Comparison of ENCODE assay signal across 8 cellular contexts in genomic region chr22:36328635-36329216, GRCh38. TPM values are rescaled to one million over a fixed set of nuclear protein-coding genes. Genes with fewer than 3 reads are reported as not detected.
A peak's percentile ranks its signal among the peaks of the same experiment; 100 is the strongest.
DNase-seq lines count a peak whose midpoint lies in the region; ATAC-seq and TF ChIP-seq lines count a peak whose summit lies in the region.

No MANE protein-coding gene starts in this region.

- H3K4me1 Mint-ChIP-seq in stimulated activated naive B cell treated with anti-CD40 and anti-IgM and Interleukin-4, amounts not matched to agents 10 μg/mL and 1 μg/mL and 100 μg/mL, for 72 hours = peaks cover 59 to 66% of the 10 kb centered on the region in 2 donors

- intact Hi-C loops in left lung (cut with DNase I) = loop anchor here (10.0 kb wide), 1 partner anchor 136 kb away; no protein-coding TSS in a partner anchor

- H3K9me3 ChIP-seq in left lung = no peaks in the 10 kb centered on the region

- TF ChIP-seq CTCF in cardiac fibroblast (IDR thresholded peaks at IDR 0.05; ENCODE audit: low read depth, low read length) = no peak
- no peak for TF ChIP-seq CTCF in left lung (IDR thresholded peaks at IDR 0.05)

- ATAC-seq in left lung (peak; percentile 3), GM18505 (IDR thresholded peaks at IDR 0.05; ENCODE audit: unreplicated experiment) (no peak), GM18909 (IDR thresholded peaks at IDR 0.05; ENCODE audit: poor library complexity, unreplicated experiment) (no peak), HG03469 (IDR thresholded peaks at IDR 0.05; ENCODE audit: unreplicated experiment) (no peak)
- peak; percentile 68 to 69 for ATAC-seq in stimulated activated naive B cell treated with anti-CD40 and anti-IgM and Interleukin-4, amounts not matched to agents 10 μg/mL and 1 μg/mL and 100 μg/mL, for 72 hours (replicated peaks)

- no peak for TF ChIP-seq POLR2A in GM18505 (IDR thresholded peaks at IDR 0.05; ENCODE audit: borderline replicate concordance, extremely low read depth, insufficient read depth, insufficient read length)

- H3K27ac ChIP-seq in left lung = peak overlapping the region; percentile 90 to 94

- H3K9me3 Mint-ChIP-seq in stimulated activated naive B cell treated with anti-CD40 and anti-IgM and Interleukin-4, amounts not matched to agents 10 μg/mL and 1 μg/mL and 100 μg/mL, for 72 hours = no peaks in the 10 kb centered on the region

- peak; percentile 50 for DNase-seq in GM04503 (ENCODE audit: low read depth)
- DNase-seq in RKO (ENCODE audit: low spot score) = peak; percentile 27
- peak; percentile 79 to 97 for DNase-seq in cardiac fibroblast (ENCODE audit: low read depth in 2 of 2)
- DNase-seq in left lung = peak in 1 of 2 donors; percentile 57
- peak; percentile 80 for DNase-seq in stimulated activated naive B cell treated with anti-CD40 and anti-IgM and Interleukin-4, amounts not matched to agents 10 μg/mL and 1 μg/mL and 100 μg/mL, for 72 hours

- H3K27ac Mint-ChIP-seq in stimulated activated naive B cell treated with anti-CD40 and anti-IgM and Interleukin-4, amounts not matched to agents 10 μg/mL and 1 μg/mL and 100 μg/mL, for 72 hours = peak overlapping the region; percentile 100

- H3K4me3 ChIP-seq in cardiac fibroblast (replicated peaks in 1 of 2; ENCODE audit: low read depth in 2 of 2, low read length in 2 of 2) = no peak overlapping the region
- H3K4me3 ChIP-seq in left lung = peak overlapping the region in 1 of 2 donors; percentile 3

- H3K27me3 Mint-ChIP-seq in stimulated activated naive B cell treated with anti-CD40 and anti-IgM and Interleukin-4, amounts not matched to agents 10 μg/mL and 1 μg/mL and 100 μg/mL, for 72 hours = no peaks in the 10 kb centered on the region

- peak overlapping the region; percentile 78 to 84 for H3K4me3 Mint-ChIP-seq in stimulated activated naive B cell treated with anti-CD40 and anti-IgM and Interleukin-4, amounts not matched to agents 10 μg/mL and 1 μg/mL and 100 μg/mL, for 72 hours

- no peaks in the 10 kb centered on the region for H3K27me3 ChIP-seq in left lung

- H3K36me3 Mint-ChIP-seq in stimulated activated naive B cell treated with anti-CD40 and anti-IgM and Interleukin-4, amounts not matched to agents 10 μg/mL and 1 μg/mL and 100 μg/mL, for 72 hours = peaks cover 77 to 80% of the 10 kb centered on the region in 2 donors

- H3K4me1 ChIP-seq in left lung = peaks cover 84 to 100% of the 10 kb centered on the region in 2 donors

- H3K36me3 ChIP-seq in left lung = peaks cover 3 to 69% of the 10 kb centered on the region in 2 donors

RNA-seq across cellular contexts. Expression of gene MYH9, which starts 59.0 kb away (rescaled TPM):
- total RNA-seq in left lung = 100 to 1,000 TPM; 754 to 761 TPM

Comparison
In these comparisons a context has a peak if more than half of its experiments do, and no peak if none do; other contexts are left out.
1. ATAC-seq: peak in left lung (single experiment) and stimulated activated naive B cell treated with anti-CD40 and anti-IgM and Interleukin-4, amounts not matched to agents 10 μg/mL and 1 μg/mL and 100 μg/mL, for 72 hours (2 of 2); none in GM18505 (single experiment), GM18909 (single experiment) and HG03469 (single experiment).